In the genomic region with DNA sequence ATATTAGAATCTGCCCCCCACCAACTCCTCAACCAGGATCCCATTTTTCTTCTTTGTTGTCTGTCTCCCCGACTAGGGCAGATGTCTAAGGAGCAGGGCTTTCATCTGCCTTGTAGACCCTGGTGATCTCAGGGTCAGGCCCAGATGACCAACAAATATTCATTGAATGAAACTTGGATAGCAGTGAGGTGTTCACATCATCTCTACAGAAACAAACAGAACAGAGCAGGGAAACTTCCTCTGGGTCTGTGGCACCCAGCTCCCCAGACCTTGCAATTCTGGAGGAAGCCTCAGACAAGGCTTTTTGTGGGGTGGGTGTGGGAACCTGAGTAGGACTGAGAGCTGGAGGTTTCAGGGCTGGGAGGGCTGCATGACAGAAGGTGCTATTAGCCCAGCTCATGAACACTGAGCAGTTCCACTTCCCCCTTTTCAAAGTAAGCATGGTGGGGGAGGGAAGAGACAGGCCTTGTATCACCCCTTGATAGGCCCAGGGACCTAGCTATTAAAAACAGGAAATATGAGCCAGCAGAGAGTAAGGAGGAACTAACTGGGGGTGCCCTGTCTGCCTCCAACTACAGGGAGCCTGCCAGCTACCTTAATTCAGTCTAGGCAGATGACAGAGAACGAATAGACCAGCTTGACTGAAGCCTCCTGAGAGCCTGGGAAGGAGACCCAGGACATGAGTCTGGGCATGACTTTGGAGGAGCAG, we compare ENCODE assay signal across 8 cellular contexts. TPM values are rescaled to one million over a fixed set of nuclear protein-coding genes. Genes with fewer than 3 reads are reported as not detected.
A peak's percentile ranks its signal among the peaks of the same experiment; 100 is the strongest.
DNase-seq lines count a peak whose midpoint lies in the region; ATAC-seq, FAIRE-seq and TF ChIP-seq lines count a peak whose summit lies in the region.

No MANE protein-coding gene starts in this region.

- no peaks in the 10 kb centered on the region for H3K36me3 Mint-ChIP-seq in stimulated activated effector memory CD8-positive, alpha-beta T cell treated with anti-CD3 and anti-CD28 coated beads, Interleukin-12 subunit alpha, Interleukin-12 subunit beta, amount 100 ng/mL, for 72 hours

- H3K27me3 ChIP-seq in esophagus (ENCODE audit: control insufficient read depth in 1 of 2, insufficient read depth in 2 of 2, low read length in 2 of 2), result no peaks in the 10 kb centered on the region
- H3K27me3 ChIP-seq in thyroid gland, result no peaks in the 10 kb centered on the region

- no peak overlapping the region for H3K4me2 ChIP-seq in A549

- DNase-seq in A549 (ENCODE audit: low read depth in 1 of 2, low spot score in 1 of 2), result no peak
- peak; percentile 41 for DNase-seq in NCI-H69 (lab: John Stamatoyannopoulos, UW)
- peak in 1 of 2 donors; percentile 53 for DNase-seq in stimulated activated effector memory CD8-positive, alpha-beta T cell treated with anti-CD3 and anti-CD28 coated beads, Interleukin-12 subunit alpha, Interleukin-12 subunit beta, amount 100 ng/mL, for 72 hours (ENCODE audit: low spot score in 2 of 2)
- DNase-seq in hepatic stellate cell (ENCODE audit: low spot score), result no peak
- DNase-seq in thyroid gland, result no peak

- H3K27ac ChIP-seq in A549 (peak overlapping the region; percentile 62 to 84; a peak in 5 of 6 replicates), esophagus (ENCODE audit: low read depth in 2 of 2, low read length in 1 of 2) (peak overlapping the region; percentile 17 to 47), thyroid gland (no peak overlapping the region)

- H3K4me3 Mint-ChIP-seq in stimulated activated effector memory CD8-positive, alpha-beta T cell treated with anti-CD3 and anti-CD28 coated beads, Interleukin-12 subunit alpha, Interleukin-12 subunit beta, amount 100 ng/mL, for 72 hours, result peak overlapping the region; percentile 32

- peak overlapping the region; percentile 83 for H3K27ac Mint-ChIP-seq in stimulated activated effector memory CD8-positive, alpha-beta T cell treated with anti-CD3 and anti-CD28 coated beads, Interleukin-12 subunit alpha, Interleukin-12 subunit beta, amount 100 ng/mL, for 72 hours

- 47% methylated on average over 2 of the region's 2 CpGs for WGBS in A549 (ENCODE audit: missing lambda C conversion rate)
- 69 to 71% methylated on average over 2 of the region's 2 CpGs for WGBS in esophagus, 2 donors
- WGBS in thyroid gland, 2 donors, result 88 to 94% methylated on average over 2 of the region's 2 CpGs

- FAIRE-seq in A549 (lab: Jason Lieb, UNC), result no peak

- CTCF ChIA-PET in A549 (lab: Yijun Ruan, JAX), result interaction anchor here (0.5 to 17.5 kb wide), 49 partner anchors 7 to 1968 kb away, joined by 3 to 208 read pairs (median 6); a partner anchor contains a TSS

- TF ChIP-seq EP300 in A549 (IDR thresholded peaks at IDR 0.05), result no peak

- no peak for TF ChIP-seq POLR2A in A549 (IDR thresholded peaks at IDR 0.05; ENCODE audit: low read length)
- TF ChIP-seq POLR2A in thyroid gland (IDR thresholded peaks at IDR 0.05), result no peak

- H3K4me1 Mint-ChIP-seq in stimulated activated effector memory CD8-positive, alpha-beta T cell treated with anti-CD3 and anti-CD28 coated beads, Interleukin-12 subunit alpha, Interleukin-12 subunit beta, amount 100 ng/mL, for 72 hours, result peaks cover 31% of the 10 kb centered on the region

- H3K4me1 ChIP-seq in A549, result no peaks in the 10 kb centered on the region
- H3K4me1 ChIP-seq in esophagus (ENCODE audit: control insufficient read depth in 2 of 2, insufficient read depth in 2 of 2, low read length in 1 of 2), result peaks cover 4 to 14% of the 10 kb centered on the region in 2 donors
- peaks cover 0 to 8% of the 10 kb centered on the region in 2 donors for H3K4me1 ChIP-seq in thyroid gland

- H3K9me3 Mint-ChIP-seq in stimulated activated effector memory CD8-positive, alpha-beta T cell treated with anti-CD3 and anti-CD28 coated beads, Interleukin-12 subunit alpha, Interleukin-12 subunit beta, amount 100 ng/mL, for 72 hours, result no peaks in the 10 kb centered on the region

- H3K4me3 ChIP-seq in A549 (no peak overlapping the region), esophagus (ENCODE audit: low read depth in 1 of 2, low read length in 2 of 2) (no peak overlapping the region), thyroid gland (replicated peaks in 1 of 3) (no peak overlapping the region)

- TF ChIP-seq CTCF in A549 (IDR thresholded peaks at IDR 0.05) (no peak), thyroid gland (IDR thresholded peaks at IDR 0.05) (no peak)

- H3K36me3 ChIP-seq in esophagus (ENCODE audit: control insufficient read depth in 2 of 2, insufficient read depth in 2 of 2, low read length in 1 of 2) (no peaks in the 10 kb centered on the region), thyroid gland (no peaks in the 10 kb centered on the region)

- TF ChIP-seq RAD21 in A549 (conservative IDR thresholded peaks at IDR 0.05 in 1 of 2, IDR thresholded peaks at IDR 0.05 in 1 of 2), result no peak

- POLR2A ChIA-PET in A549 (lab: Yijun Ruan, JAX), result interaction anchor here (1.1 kb wide), 2 partner anchors 14 to 37 kb away, joined by 4 to 5 read pairs; a partner anchor contains a TSS

- ATAC-seq in A549, result 0 out of 6 replicates have a peak, but pooled peaks of 1 of the 2 experiments have one; percentile 6
- peak; percentile 93 for ATAC-seq in GM18517 (IDR thresholded peaks at IDR 0.05; ENCODE audit: unreplicated experiment)
- ATAC-seq in HG02763 (IDR thresholded peaks at IDR 0.05; ENCODE audit: unreplicated experiment), result peak; percentile 85
- ATAC-seq in stimulated activated effector memory CD8-positive, alpha-beta T cell treated with anti-CD3 and anti-CD28 coated beads, Interleukin-12 subunit alpha, Interleukin-12 subunit beta, amount 100 ng/mL, for 72 hours, result peak; percentile 63

- intact Hi-C loops in thyroid gland (cut with DNase I), result loop anchor here (2.0 kb wide), 1 partner anchor 105 kb away; no protein-coding TSS in a partner anchor

- no peaks in the 10 kb centered on the region for H3K9me3 ChIP-seq in A549
- H3K9me3 ChIP-seq in esophagus (ENCODE audit: control insufficient read depth in 2 of 2, insufficient read depth in 1 of 2, low read depth in 1 of 2, low read length in 1 of 2), result no peaks in the 10 kb centered on the region
- no peaks in the 10 kb centered on the region for H3K9me3 ChIP-seq in thyroid gland

TF ChIP-seq in A549, 52 proteins besides CTCF, POLR2A, EP300 and RAD21:
- TF ChIP-seq FOSL2 (IDR thresholded peaks at IDR 0.05) (no peak), FOSL2 (CRISPR knock-in tag; IDR thresholded peaks at IDR 0.05) (no peak), TFCP2L1 (CRISPR knock-in tag; IDR thresholded peaks at IDR 0.05) (no peak), HDAC2 (IDR thresholded peaks at IDR 0.05) (no peak), CHD2 (IDR thresholded peaks at IDR 0.05; ENCODE audit: low read length, partially characterized antibody) (no peak), HEYL (CRISPR knock-in tag; IDR thresholded peaks at IDR 0.05) (no peak)
- TF ChIP-seq, protein P1, sequence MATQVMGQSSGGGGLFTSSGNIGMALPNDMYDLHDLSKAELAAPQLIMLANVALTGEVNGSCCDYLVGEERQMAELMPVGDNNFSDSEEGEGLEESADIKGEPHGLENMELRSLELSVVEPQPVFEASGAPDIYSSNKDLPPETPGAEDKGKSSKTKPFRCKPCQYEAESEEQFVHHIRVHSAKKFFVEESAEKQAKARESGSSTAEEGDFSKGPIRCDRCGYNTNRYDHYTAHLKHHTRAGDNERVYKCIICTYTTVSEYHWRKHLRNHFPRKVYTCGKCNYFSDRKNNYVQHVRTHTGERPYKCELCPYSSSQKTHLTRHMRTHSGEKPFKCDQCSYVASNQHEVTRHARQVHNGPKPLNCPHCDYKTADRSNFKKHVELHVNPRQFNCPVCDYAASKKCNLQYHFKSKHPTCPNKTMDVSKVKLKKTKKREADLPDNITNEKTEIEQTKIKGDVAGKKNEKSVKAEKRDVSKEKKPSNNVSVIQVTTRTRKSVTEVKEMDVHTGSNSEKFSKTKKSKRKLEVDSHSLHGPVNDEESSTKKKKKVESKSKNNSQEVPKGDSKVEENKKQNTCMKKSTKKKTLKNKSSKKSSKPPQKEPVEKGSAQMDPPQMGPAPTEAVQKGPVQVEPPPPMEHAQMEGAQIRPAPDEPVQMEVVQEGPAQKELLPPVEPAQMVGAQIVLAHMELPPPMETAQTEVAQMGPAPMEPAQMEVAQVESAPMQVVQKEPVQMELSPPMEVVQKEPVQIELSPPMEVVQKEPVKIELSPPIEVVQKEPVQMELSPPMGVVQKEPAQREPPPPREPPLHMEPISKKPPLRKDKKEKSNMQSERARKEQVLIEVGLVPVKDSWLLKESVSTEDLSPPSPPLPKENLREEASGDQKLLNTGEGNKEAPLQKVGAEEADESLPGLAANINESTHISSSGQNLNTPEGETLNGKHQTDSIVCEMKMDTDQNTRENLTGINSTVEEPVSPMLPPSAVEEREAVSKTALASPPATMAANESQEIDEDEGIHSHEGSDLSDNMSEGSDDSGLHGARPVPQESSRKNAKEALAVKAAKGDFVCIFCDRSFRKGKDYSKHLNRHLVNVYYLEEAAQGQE (IDR thresholded peaks at IDR 0.05), result no peak
TF ChIP-seq in A549: peak in this region for 0.

RNA-seq across cellular contexts. Expression of a gene that starts 37.3 kb away (rescaled TPM):
- 20.8 and 28.3 TPM in 2 replicates for polyA plus RNA-seq in A549 (2011; rRNA removed)
- polyA plus RNA-seq in A549 (2012; cell fraction: cytosol; rRNA removed), result 6.5 and 6.9 TPM in 2 replicates
- 7.5 and 10.8 TPM in 2 replicates for polyA plus RNA-seq in A549 (2012; cell fraction: nucleus; rRNA removed)
- polyA plus RNA-seq in A549 (2017; fragmentation: RNase III; extraction: RNeasy Plus Mini Kit Qiagen cat#74134 plus additional on column Dnase treatment), result 68.0 to 73.7 TPM (median 70.6 TPM) in 3 replicates
- 13.2 and 15.6 TPM in 2 replicates for polyA minus RNA-seq in A549 (2011; rRNA and poly(A)+ RNA removed)
- 10 to 100 TPM; 25.7 to 27.0 TPM for polyA plus RNA-seq in esophagus
- 10 to 100 TPM; 31.3 to 46.3 (median 41.4) TPM for total RNA-seq in thyroid gland

Comparison
In these comparisons a context has a peak if more than half of its experiments do, and no peak if none do; other contexts are left out.
1. H3K27ac ChIP-seq: peak in A549 (2 of 2) and esophagus (2 of 2); none in thyroid gland (0 of 3).